In the genomic region with DNA sequence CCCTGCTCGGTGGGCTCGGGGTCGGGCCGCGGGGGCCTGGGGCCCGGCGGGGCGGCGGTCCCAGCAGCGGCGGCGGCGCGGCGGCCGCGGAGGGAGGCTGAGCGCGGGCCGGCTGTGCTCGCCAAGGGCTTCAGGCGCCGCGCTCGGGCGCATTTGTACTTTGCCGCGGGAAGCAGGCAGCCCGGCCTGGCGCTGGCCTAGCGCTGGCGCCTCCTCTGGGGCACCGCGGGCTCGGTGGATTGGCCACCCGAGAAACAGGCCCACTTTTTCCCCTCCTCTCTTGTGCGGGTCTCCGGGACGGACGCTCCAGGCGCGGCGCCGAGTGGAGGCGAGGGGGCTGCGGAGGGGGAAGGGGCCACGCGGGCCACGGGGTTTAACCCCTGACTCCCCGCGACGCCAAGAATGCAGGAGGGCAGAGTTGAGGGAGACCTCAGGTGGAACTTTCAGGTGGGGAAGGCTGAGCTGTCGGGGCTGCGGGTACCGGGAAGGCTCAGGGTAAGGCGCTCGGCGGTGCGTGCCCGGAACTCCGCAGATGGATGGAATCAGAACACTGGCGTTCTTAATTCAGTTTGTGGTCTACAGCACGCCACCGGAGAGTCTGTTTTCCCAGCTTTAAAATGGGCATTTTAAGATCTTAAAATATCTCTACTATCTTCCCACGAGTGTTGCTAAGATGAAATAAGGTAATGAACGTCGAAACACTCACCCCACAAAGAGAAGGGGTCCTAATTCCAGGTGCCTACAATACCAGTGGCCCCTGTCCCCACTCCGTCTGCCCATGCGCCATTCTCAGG, we compare ENCODE assay signal across 1 cellular context.
TF ChIP-seq lines count a peak whose summit lies in the region.

A gene with protein sequence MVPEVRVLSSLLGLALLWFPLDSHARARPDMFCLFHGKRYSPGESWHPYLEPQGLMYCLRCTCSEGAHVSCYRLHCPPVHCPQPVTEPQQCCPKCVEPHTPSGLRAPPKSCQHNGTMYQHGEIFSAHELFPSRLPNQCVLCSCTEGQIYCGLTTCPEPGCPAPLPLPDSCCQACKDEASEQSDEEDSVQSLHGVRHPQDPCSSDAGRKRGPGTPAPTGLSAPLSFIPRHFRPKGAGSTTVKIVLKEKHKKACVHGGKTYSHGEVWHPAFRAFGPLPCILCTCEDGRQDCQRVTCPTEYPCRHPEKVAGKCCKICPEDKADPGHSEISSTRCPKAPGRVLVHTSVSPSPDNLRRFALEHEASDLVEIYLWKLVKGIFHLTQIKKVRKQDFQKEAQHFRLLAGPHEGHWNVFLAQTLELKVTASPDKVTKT (minus strand): TSS at position 126 of the 794 bp plus-strand sequence. CDS start 538 bp downstream, outside the sequence.

TF ChIP-seq in GM23338, 12 proteins besides CTCF, POLR2A, EP300 and RAD21:
- TF ChIP-seq STAT1 (IDR thresholded peaks at IDR 0.05; ENCODE audit: unreplicated experiment), result no peak
- peak; percentile 85 for TF ChIP-seq EZH2 (IDR thresholded peaks at IDR 0.05; ENCODE audit: low read depth, unreplicated experiment)
- TF ChIP-seq JUNB (IDR thresholded peaks at IDR 0.05; ENCODE audit: unreplicated experiment), result no peak
- TF ChIP-seq, protein P1, sequence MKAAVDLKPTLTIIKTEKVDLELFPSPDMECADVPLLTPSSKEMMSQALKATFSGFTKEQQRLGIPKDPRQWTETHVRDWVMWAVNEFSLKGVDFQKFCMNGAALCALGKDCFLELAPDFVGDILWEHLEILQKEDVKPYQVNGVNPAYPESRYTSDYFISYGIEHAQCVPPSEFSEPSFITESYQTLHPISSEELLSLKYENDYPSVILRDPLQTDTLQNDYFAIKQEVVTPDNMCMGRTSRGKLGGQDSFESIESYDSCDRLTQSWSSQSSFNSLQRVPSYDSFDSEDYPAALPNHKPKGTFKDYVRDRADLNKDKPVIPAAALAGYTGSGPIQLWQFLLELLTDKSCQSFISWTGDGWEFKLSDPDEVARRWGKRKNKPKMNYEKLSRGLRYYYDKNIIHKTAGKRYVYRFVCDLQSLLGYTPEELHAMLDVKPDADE (IDR thresholded peaks at IDR 0.05), result no peak
- TF ChIP-seq POLR2AphosphoS5 (IDR thresholded peaks at IDR 0.05; ENCODE audit: low read depth), result no peak
